In the genomic region with DNA sequence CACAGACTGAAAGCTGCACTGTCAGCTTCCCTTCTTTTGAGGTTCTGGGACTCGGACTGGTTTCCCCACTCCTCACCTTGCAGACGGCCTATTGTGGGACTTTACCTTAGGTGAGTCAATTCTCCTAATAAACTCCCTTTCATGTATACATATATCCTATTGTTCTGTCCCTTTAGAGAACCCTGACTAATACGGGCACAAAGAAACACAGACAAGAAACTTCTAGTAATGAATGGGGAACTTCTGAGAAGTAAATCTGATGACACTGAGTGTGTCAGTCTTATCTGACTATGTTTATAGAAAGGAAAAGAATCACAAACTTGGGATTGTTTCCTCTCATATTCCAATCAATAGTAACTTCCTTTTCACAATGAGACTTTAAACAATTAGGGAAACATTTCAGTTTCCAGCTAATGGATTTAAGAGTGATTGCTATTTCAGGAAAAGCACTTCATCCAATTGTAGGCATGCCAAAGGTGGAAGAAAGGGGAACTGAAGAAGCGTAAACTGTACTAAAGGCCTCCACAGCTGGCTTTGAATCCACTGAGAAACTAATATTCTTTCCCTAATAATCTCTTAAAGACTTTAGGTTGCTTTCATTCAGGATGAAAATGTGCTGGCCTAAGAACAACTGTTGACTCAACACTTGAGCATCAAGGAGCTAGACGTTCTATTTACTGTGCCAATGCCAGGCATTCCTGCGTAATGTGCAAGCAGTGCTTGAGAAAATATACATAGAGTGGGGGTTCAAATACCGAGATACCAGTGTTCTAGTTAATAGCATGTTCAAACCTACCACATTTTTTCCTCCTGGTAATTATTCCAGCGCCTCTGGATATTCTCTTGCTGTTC, we compare ENCODE assay signal across 1 cellular context.
TF ChIP-seq lines count a peak whose summit lies in the region.

No MANE protein-coding gene starts in this region.

TF ChIP-seq in A549, 52 proteins besides CTCF, POLR2A, EP300 and RAD21 (continued from another document):
- TF ChIP-seq POLR2AphosphoS2 (conservative IDR thresholded peaks at IDR 0.05; ENCODE audit: low read length): no peak
- no peak for TF ChIP-seq RNF2 (IDR thresholded peaks at IDR 0.05; ENCODE audit: borderline replicate concordance, low read depth)
- TF ChIP-seq SMC3 (IDR thresholded peaks at IDR 0.05): peak; percentile 55; the same call in 1 of the 3 replicates
- no peak for TF ChIP-seq CBX8 (IDR thresholded peaks at IDR 0.05)
- no peak for TF ChIP-seq CHD4 (IDR thresholded peaks at IDR 0.05; ENCODE audit: borderline replicate concordance)
- no peak for TF ChIP-seq HDAC2 (IDR thresholded peaks at IDR 0.05)
- no peak for TF ChIP-seq BHLHE40 (IDR thresholded peaks at IDR 0.05; ENCODE audit: low read depth, low read length)
- no peak for TF ChIP-seq RCOR1 (IDR thresholded peaks at IDR 0.05; ENCODE audit: low read depth, low read length)
- TF ChIP-seq ZSCAN20 (CRISPR knock-in tag; IDR thresholded peaks at IDR 0.05): no peak
- TF ChIP-seq CBX2 (IDR thresholded peaks at IDR 0.05; ENCODE audit: borderline replicate concordance, low read depth): no peak
- TF ChIP-seq HOXA7 (CRISPR knock-in tag; IDR thresholded peaks at IDR 0.05): no peak
- peak; percentile 73 to 89; a peak in 4 of 5 replicates for TF ChIP-seq JUN (IDR thresholded peaks at IDR 0.05)
- TF ChIP-seq JUNB (IDR thresholded peaks at IDR 0.05): peak; percentile 87
- no peak for TF ChIP-seq RARB (CRISPR knock-in tag; IDR thresholded peaks at IDR 0.05)
- TF ChIP-seq FOSL2 (IDR thresholded peaks at IDR 0.05): peak; percentile 88
- peak; percentile 91 for TF ChIP-seq FOSL2 (CRISPR knock-in tag; IDR thresholded peaks at IDR 0.05)
- no peak for TF ChIP-seq TFCP2L1 (CRISPR knock-in tag; IDR thresholded peaks at IDR 0.05)
- TF ChIP-seq, protein P1, sequence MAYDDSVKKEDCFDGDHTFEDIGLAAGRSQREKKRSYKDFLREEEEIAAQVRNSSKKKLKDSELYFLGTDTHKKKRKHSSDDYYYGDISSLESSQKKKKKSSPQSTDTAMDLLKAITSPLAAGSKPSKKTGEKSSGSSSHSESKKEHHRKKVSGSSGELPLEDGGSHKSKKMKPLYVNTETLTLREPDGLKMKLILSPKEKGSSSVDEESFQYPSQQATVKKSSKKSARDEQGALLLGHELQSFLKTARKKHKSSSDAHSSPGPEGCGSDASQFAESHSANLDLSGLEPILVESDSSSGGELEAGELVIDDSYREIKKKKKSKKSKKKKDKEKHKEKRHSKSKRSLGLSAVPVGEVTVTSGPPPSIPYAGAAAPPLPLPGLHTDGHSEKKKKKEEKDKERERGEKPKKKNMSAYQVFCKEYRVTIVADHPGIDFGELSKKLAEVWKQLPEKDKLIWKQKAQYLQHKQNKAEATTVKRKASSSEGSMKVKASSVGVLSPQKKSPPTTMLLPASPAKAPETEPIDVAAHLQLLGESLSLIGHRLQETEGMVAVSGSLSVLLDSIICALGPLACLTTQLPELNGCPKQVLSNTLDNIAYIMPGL (CRISPR knock-in tag; IDR thresholded peaks at IDR 0.05; ENCODE audit: borderline replicate concordance): no peak
- TF ChIP-seq MYC (IDR thresholded peaks at IDR 0.05; ENCODE audit: borderline replicate concordance, low read length): no peak
- TF ChIP-seq NPAS2 (CRISPR knock-in tag; IDR thresholded peaks at IDR 0.05; ENCODE audit: borderline replicate concordance): no peak
- no peak for TF ChIP-seq HEYL (CRISPR knock-in tag; IDR thresholded peaks at IDR 0.05)
- TF ChIP-seq NFE2L2 (conservative IDR thresholded peaks at IDR 0.05; ENCODE audit: low read length): no peak
- TF ChIP-seq MAZ (IDR thresholded peaks at IDR 0.05; ENCODE audit: borderline replicate concordance, low read depth, low read length): no peak
- TF ChIP-seq, protein P2, sequence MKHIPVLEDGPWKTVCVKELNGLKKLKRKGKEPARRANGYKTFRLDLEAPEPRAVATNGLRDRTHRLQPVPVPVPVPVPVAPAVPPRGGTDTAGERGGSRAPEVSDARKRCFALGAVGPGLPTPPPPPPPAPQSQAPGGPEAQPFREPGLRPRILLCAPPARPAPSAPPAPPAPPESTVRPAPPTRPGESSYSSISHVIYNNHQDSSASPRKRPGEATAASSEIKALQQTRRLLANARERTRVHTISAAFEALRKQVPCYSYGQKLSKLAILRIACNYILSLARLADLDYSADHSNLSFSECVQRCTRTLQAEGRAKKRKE (CRISPR knock-in tag; IDR thresholded peaks at IDR 0.05; ENCODE audit: low read depth): no peak
- TF ChIP-seq FOSB (CRISPR knock-in tag; IDR thresholded peaks at IDR 0.05): no peak
- TF ChIP-seq, protein P3, sequence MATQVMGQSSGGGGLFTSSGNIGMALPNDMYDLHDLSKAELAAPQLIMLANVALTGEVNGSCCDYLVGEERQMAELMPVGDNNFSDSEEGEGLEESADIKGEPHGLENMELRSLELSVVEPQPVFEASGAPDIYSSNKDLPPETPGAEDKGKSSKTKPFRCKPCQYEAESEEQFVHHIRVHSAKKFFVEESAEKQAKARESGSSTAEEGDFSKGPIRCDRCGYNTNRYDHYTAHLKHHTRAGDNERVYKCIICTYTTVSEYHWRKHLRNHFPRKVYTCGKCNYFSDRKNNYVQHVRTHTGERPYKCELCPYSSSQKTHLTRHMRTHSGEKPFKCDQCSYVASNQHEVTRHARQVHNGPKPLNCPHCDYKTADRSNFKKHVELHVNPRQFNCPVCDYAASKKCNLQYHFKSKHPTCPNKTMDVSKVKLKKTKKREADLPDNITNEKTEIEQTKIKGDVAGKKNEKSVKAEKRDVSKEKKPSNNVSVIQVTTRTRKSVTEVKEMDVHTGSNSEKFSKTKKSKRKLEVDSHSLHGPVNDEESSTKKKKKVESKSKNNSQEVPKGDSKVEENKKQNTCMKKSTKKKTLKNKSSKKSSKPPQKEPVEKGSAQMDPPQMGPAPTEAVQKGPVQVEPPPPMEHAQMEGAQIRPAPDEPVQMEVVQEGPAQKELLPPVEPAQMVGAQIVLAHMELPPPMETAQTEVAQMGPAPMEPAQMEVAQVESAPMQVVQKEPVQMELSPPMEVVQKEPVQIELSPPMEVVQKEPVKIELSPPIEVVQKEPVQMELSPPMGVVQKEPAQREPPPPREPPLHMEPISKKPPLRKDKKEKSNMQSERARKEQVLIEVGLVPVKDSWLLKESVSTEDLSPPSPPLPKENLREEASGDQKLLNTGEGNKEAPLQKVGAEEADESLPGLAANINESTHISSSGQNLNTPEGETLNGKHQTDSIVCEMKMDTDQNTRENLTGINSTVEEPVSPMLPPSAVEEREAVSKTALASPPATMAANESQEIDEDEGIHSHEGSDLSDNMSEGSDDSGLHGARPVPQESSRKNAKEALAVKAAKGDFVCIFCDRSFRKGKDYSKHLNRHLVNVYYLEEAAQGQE (IDR thresholded peaks at IDR 0.05): no peak
- TF ChIP-seq HES2 (IDR thresholded peaks at IDR 0.05): 0 out of 2 replicates have a peak, but pooled peaks have one; percentile 27
- no peak for TF ChIP-seq EHF (CRISPR knock-in tag; IDR thresholded peaks at IDR 0.05)
- no peak for TF ChIP-seq ZC3H11A (IDR thresholded peaks at IDR 0.05)
